In the genomic region with DNA sequence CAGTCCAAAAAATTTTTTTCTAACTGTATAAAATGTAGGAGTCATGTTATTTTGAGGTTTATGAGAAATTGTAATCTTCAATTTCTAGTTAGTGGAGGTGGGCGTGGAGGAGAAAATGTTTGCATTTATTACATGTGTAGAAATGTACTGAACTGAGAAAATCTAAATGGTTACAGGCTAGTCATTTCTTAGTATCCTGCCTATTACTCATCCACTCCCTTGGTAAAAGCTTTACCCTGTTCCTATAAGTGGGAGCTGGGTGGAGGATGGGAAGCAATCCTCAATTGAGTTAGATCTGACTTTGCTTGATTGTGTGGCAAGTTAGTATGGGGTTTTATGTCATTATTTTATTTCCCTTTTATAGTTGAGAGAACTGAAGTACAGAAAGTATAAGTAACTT, we compare ENCODE assay signal across 1 cellular context.
TF ChIP-seq lines count a peak whose summit lies in the region.

No MANE protein-coding gene starts in this region.

TF ChIP-seq in IMR-90, 13 proteins besides CTCF, POLR2A, EP300 and RAD21:
- no peak for TF ChIP-seq RFX5 (IDR thresholded peaks at IDR 0.05; ENCODE audit: low read depth, low read length)
- TF ChIP-seq NFE2L2 (IDR thresholded peaks at IDR 0.05; ENCODE audit: low read depth, low read length), result no peak
- TF ChIP-seq RCOR1 (IDR thresholded peaks at IDR 0.05; ENCODE audit: insufficient replicate concordance, low read length), result no peak
- no peak for TF ChIP-seq FOS (IDR thresholded peaks at IDR 0.05; ENCODE audit: low read depth, low read length)
- no peak for TF ChIP-seq MXI1 (IDR thresholded peaks at IDR 0.05; ENCODE audit: borderline replicate concordance, low read depth, low read length)
- TF ChIP-seq CEBPB (IDR thresholded peaks at IDR 0.05; ENCODE audit: low read depth, low read length), result no peak
- no peak for TF ChIP-seq MAFK (IDR thresholded peaks at IDR 0.05; ENCODE audit: low read depth, low read length)
- TF ChIP-seq SMC3 (IDR thresholded peaks at IDR 0.05; ENCODE audit: low read depth, low read length), result no peak
- no peak for TF ChIP-seq MAZ (IDR thresholded peaks at IDR 0.05; ENCODE audit: borderline replicate concordance, low read depth, low read length)
- TF ChIP-seq ELK1 (IDR thresholded peaks at IDR 0.05; ENCODE audit: borderline replicate concordance, low read depth, low read length), result no peak
- TF ChIP-seq, protein P1, sequence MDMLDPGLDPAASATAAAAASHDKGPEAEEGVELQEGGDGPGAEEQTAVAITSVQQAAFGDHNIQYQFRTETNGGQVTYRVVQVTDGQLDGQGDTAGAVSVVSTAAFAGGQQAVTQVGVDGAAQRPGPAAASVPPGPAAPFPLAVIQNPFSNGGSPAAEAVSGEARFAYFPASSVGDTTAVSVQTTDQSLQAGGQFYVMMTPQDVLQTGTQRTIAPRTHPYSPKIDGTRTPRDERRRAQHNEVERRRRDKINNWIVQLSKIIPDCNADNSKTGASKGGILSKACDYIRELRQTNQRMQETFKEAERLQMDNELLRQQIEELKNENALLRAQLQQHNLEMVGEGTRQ (IDR thresholded peaks at IDR 0.05; ENCODE audit: low read depth, low read length), result no peak
- TF ChIP-seq BHLHE40 (IDR thresholded peaks at IDR 0.05; ENCODE audit: low read depth, low read length), result no peak
- no peak for TF ChIP-seq CHD1 (IDR thresholded peaks at IDR 0.05; ENCODE audit: low read depth, low read length)
